ENCODE assay signal across 8 cellular contexts in genomic region chr12:53052419-53053222, GRCh38. TPM values are rescaled to one million over a fixed set of nuclear protein-coding genes. Genes with fewer than 3 reads are reported as not detected.
A peak's percentile ranks its signal among the peaks of the same experiment; 100 is the strongest.
DNase-seq lines count a peak whose midpoint lies in the region; ATAC-seq and TF ChIP-seq lines count a peak whose summit lies in the region.

No MANE protein-coding gene starts in this region.

- H3K27me3 ChIP-seq in endocrine pancreas (ENCODE audit: control insufficient read depth, insufficient read depth, low read length), result no peaks in the 10 kb centered on the region

- no peaks in the 10 kb centered on the region for H3K27me3 Mint-ChIP-seq in natural killer cell treated with Interleukin-12 subunit alpha and Interleukin-12 subunit beta and Interleukin-15 and Interleukin-18, amount 100 ng/mL, for 72 hours
- no peaks in the 10 kb centered on the region for H3K27me3 Mint-ChIP-seq in natural killer cell (ENCODE audit: low read depth in 2 of 2)

- DNase-seq in natural killer cell treated with Interleukin-12 subunit alpha and Interleukin-12 subunit beta and Interleukin-15 and Interleukin-18, amount 100 ng/mL, for 72 hours (ENCODE audit: low spot score), result peak; percentile 20
- DNase-seq in natural killer cell (no peak), midbrain (lab: John Stamatoyannopoulos, UW) (peak; percentile 93), GOT3 (lab: John Stamatoyannopoulos, UW) (no peak)
- DNase-seq in stimulated activated CD8-positive, alpha-beta memory T cell treated with anti-CD3 and anti-CD28 coated beads, Interleukin-4, amount 100 ng/mL, for 48 hours, result no peak

- peak overlapping the region; percentile 78 for H3K9ac ChIP-seq in endocrine pancreas (ENCODE audit: control insufficient read depth, insufficient read depth, low read length)

- no peaks in the 10 kb centered on the region for H3K36me3 ChIP-seq in endocrine pancreas (ENCODE audit: control insufficient read depth, insufficient read depth, low read length)

- H3K27ac Mint-ChIP-seq in natural killer cell treated with Interleukin-12 subunit alpha and Interleukin-12 subunit beta and Interleukin-15 and Interleukin-18, amount 100 ng/mL, for 72 hours, result no peak overlapping the region
- H3K27ac Mint-ChIP-seq in natural killer cell, result peak overlapping the region in 1 of 2 donors; percentile 15

- H3K4me3 Mint-ChIP-seq in natural killer cell treated with Interleukin-12 subunit alpha and Interleukin-12 subunit beta and Interleukin-15 and Interleukin-18, amount 100 ng/mL, for 72 hours, result no peak overlapping the region
- no peak overlapping the region for H3K4me3 Mint-ChIP-seq in natural killer cell

- no peaks in the 10 kb centered on the region for H3K9me3 ChIP-seq in endocrine pancreas (ENCODE audit: control insufficient read depth, low read length)

- H3K36me3 Mint-ChIP-seq in natural killer cell treated with Interleukin-12 subunit alpha and Interleukin-12 subunit beta and Interleukin-15 and Interleukin-18, amount 100 ng/mL, for 72 hours, result no peaks in the 10 kb centered on the region
- H3K36me3 Mint-ChIP-seq in natural killer cell, result no peaks in the 10 kb centered on the region

- H3K4me3 ChIP-seq in endocrine pancreas (ENCODE audit: control insufficient read depth, insufficient read depth, low read length), result no peak overlapping the region

- intact Hi-C loops in natural killer cell (cut with micrococcal nuclease), result no loop called here

- H3K9me3 Mint-ChIP-seq in natural killer cell treated with Interleukin-12 subunit alpha and Interleukin-12 subunit beta and Interleukin-15 and Interleukin-18, amount 100 ng/mL, for 72 hours, result no peaks in the 10 kb centered on the region
- no peaks in the 10 kb centered on the region for H3K9me3 Mint-ChIP-seq in natural killer cell

- no peak for ATAC-seq in natural killer cell treated with Interleukin-12 subunit alpha and Interleukin-12 subunit beta and Interleukin-15 and Interleukin-18, amount 100 ng/mL, for 72 hours
- ATAC-seq in natural killer cell (no peak), GM21723 (IDR thresholded peaks at IDR 0.05; ENCODE audit: unreplicated experiment) (no peak), HG03565 (IDR thresholded peaks at IDR 0.05; ENCODE audit: unreplicated experiment) (no peak)

- peaks cover 10 to 18% of the 10 kb centered on the region in 2 donors for H3K4me1 Mint-ChIP-seq in natural killer cell treated with Interleukin-12 subunit alpha and Interleukin-12 subunit beta and Interleukin-15 and Interleukin-18, amount 100 ng/mL, for 72 hours (ENCODE audit: low read depth in 2 of 2)
- peaks cover 18 to 21% of the 10 kb centered on the region in 2 donors for H3K4me1 Mint-ChIP-seq in natural killer cell

- no peaks in the 10 kb centered on the region for H3K4me1 ChIP-seq in endocrine pancreas (ENCODE audit: control insufficient read depth, insufficient read depth, low read length)

- no peak for TF ChIP-seq CTCF in natural killer cell (IDR thresholded peaks at IDR 0.05)

RNA-seq across cellular contexts. Expression of gene TNS2, which starts 2.8 kb away (rescaled TPM):
- total RNA-seq in natural killer cell treated with Interleukin-12 subunit alpha and Interleukin-12 subunit beta and Interleukin-15 and Interleukin-18, amount 100 ng/mL, for 72 hours, result 1 to 10 TPM; 2.4 to 2.8 TPM
- 1 to 10 TPM in 2 of 3 donors, under 1 TPM in 1; 0.95 to 1.8 (median 1.0) TPM for total RNA-seq in natural killer cell

RNA-seq across cellular contexts. Expression of gene SPRYD3, which starts 26.6 kb away (rescaled TPM):
- total RNA-seq in natural killer cell treated with Interleukin-12 subunit alpha and Interleukin-12 subunit beta and Interleukin-15 and Interleukin-18, amount 100 ng/mL, for 72 hours, result 10 to 100 TPM; 56.5 to 60.3 TPM
- 10 to 100 TPM; 32.6 to 48.0 (median 42.6) TPM for total RNA-seq in natural killer cell

RNA-seq across cellular contexts. Expression of gene IGFBP6, which starts 44.8 kb away (rescaled TPM):
- total RNA-seq in natural killer cell treated with Interleukin-12 subunit alpha and Interleukin-12 subunit beta and Interleukin-15 and Interleukin-18, amount 100 ng/mL, for 72 hours, result not detected
- total RNA-seq in natural killer cell, result under 1 TPM in 1 of 3 donors, not detected in 2; 0.61 TPM

RNA-seq across cellular contexts. Expression of gene EIF4B, which starts 46.4 kb away (rescaled TPM):
- 100 to 1,000 TPM; 340 to 372 TPM for total RNA-seq in natural killer cell treated with Interleukin-12 subunit alpha and Interleukin-12 subunit beta and Interleukin-15 and Interleukin-18, amount 100 ng/mL, for 72 hours
- 100 to 1,000 TPM; 505 to 537 (median 518) TPM for total RNA-seq in natural killer cell

RNA-seq across cellular contexts. Expression of gene SOAT2, which starts 50.7 kb away (rescaled TPM):
- total RNA-seq in natural killer cell treated with Interleukin-12 subunit alpha and Interleukin-12 subunit beta and Interleukin-15 and Interleukin-18, amount 100 ng/mL, for 72 hours, result under 1 TPM in 1 of 2 donors, not detected in 1; 0.26 TPM
- total RNA-seq in natural killer cell, result not detected

Comparison
In these comparisons a context has a peak if more than half of its experiments do, and no peak if none do; other contexts are left out.
1. DNase-seq: peak in natural killer cell treated with Interleukin-12 subunit alpha and Interleukin-12 subunit beta and Interleukin-15 and Interleukin-18, amount 100 ng/mL, for 72 hours (single experiment) and midbrain (single experiment); none in natural killer cell (single experiment), stimulated activated CD8-positive, alpha-beta memory T cell treated with anti-CD3 and anti-CD28 coated beads, Interleukin-4, amount 100 ng/mL, for 48 hours (single experiment) and GOT3 (single experiment).